In genomic region chr4:7403001-7403400, GRCh38 we compare ENCODE assay signal across 28 cellular contexts. TPM values are rescaled to one million over a fixed set of nuclear protein-coding genes. Genes with fewer than 3 reads are reported as not detected.
DNase-seq lines count a peak whose midpoint lies in the region; ATAC-seq, FAIRE-seq and TF ChIP-seq lines count a peak whose summit lies in the region.
"Had no signal": no experiment of that assay in that cellular context is flagged by ENCODE, and none has a peak within 500 bp of the region (broad histone marks: within the 10 kb centered on the region; RNA-seq: fewer than 3 reads in every experiment).

No MANE protein-coding gene starts in this region.

- H3K36me3 ChIP-seq in kidney (ENCODE audit: control insufficient read depth in 1 of 2, insufficient read depth in 2 of 2, low read length in 2 of 2): no peaks in the 10 kb centered on the region
- H3K36me3 ChIP-seq: brain microvascular endothelial cell had no signal

- peaks cover under 1 to 12% of the 10 kb centered on the region in 2 donors for H3K9me3 ChIP-seq in kidney (ENCODE audit: control insufficient read depth in 1 of 2, low read length in 2 of 2)

- peak; percentile 38 for DNase-seq in natural killer cell treated with Interleukin-12 subunit alpha and Interleukin-12 subunit beta and Interleukin-15 and Interleukin-18, amount 100 ng/mL, for 72 hours (ENCODE audit: low spot score)
- no peak for DNase-seq in natural killer cell
- DNase-seq in kidney: peak; percentile 18
- DNase-seq in urothelium cell line (ENCODE audit: low spot score): peak; percentile 18
- no peak for DNase-seq in activated CD8-positive, alpha-beta memory T cell treated with anti-CD3 and anti-CD28 coated beads for 24 hours
- no peak for DNase-seq in D721Med (ENCODE audit: insufficient read length, low spot score)
- no peak for DNase-seq in T-helper 2 cell treated with Interferon-gamma antibody and Interleukin-4, amounts not matched to agents 5 μg/mL and 100 μg/mL, for 36 hours (ENCODE audit: low spot score)
- DNase-seq: activated CD4-positive, alpha-beta T cell treated with anti-CD3 and anti-CD28 coated beads for 48 hours; activated naive CD8-positive, alpha-beta T cell treated with anti-CD3 and anti-CD28 coated beads, Interleukin-2, amount 10 ng/mL, durations not matched to agents 7 days and 5 days; brain microvascular endothelial cell; GDM1; midbrain; NCI-H1417 treated with DMSO at 0.1 percent for 48 hours; NCI-H2171; stimulated activated CD4-positive, alpha-beta T cell treated with anti-CD3 and anti-CD28 coated beads, Interleukin-4, amount 100 ng/mL, for 4 hours; T-helper 1 cell had no signal

- peaks cover 12% of the 10 kb centered on the region for H3K9me3 Mint-ChIP-seq in natural killer cell treated with Interleukin-12 subunit alpha and Interleukin-12 subunit beta and Interleukin-15 and Interleukin-18, amount 100 ng/mL, for 72 hours
- peaks cover 10 to 13% of the 10 kb centered on the region in 2 donors for H3K9me3 Mint-ChIP-seq in natural killer cell
- H3K9me3 Mint-ChIP-seq in T-helper 2 cell treated with Interferon-gamma antibody and Interleukin-4, amounts not matched to agents 5 μg/mL and 100 μg/mL, for 36 hours: peaks cover 10% of the 10 kb centered on the region

- TF ChIP-seq CTCF in natural killer cell (IDR thresholded peaks at IDR 0.05): no peak
- TF ChIP-seq CTCF in kidney (IDR thresholded peaks at IDR 0.05; ENCODE audit: borderline replicate concordance, extremely low read depth, insufficient read depth): no peak
- no peak for TF ChIP-seq CTCF in D721Med (IDR thresholded peaks at IDR 0.05; ENCODE audit: insufficient read depth, missing control alignments)

- FAIRE-seq in kidney (lab: Jason Lieb, UNC) (no peak), urothelium cell line (lab: Jason Lieb, UNC) (peak; percentile 35), D721Med (lab: Jason Lieb, UNC) (no peak)
- FAIRE-seq: A204.1, frontal cortex had no signal

- no peak overlapping the region for H3K9ac ChIP-seq in kidney (ENCODE audit: low read length in 2 of 2)
- H3K9ac ChIP-seq: BLaER1 treated with 17β-estradiol and CSF1 and Interleukin-3, amounts not matched to agents 10 nM and 100 nM had no signal

- H3K4me1 ChIP-seq in kidney (ENCODE audit: control insufficient read depth in 1 of 2, insufficient read depth in 1 of 2, low read depth in 1 of 2, low read length in 2 of 2): no peaks in the 10 kb centered on the region

- no peak overlapping the region for H3K27ac ChIP-seq in kidney (ENCODE audit: low read depth in 2 of 2, low read length in 2 of 2)
- H3K27ac ChIP-seq: BLaER1 treated with 17β-estradiol and CSF1 and Interleukin-3, amounts not matched to agents 10 nM and 100 nM; brain microvascular endothelial cell; HL-60 had no signal

- H3K4me3 ChIP-seq in kidney (ENCODE audit: low read length in 2 of 2): no peak overlapping the region
- H3K4me3 ChIP-seq: BLaER1 treated with 17β-estradiol and CSF1 and Interleukin-3, amounts not matched to agents 10 nM and 100 nM had no signal

- H3K27ac Mint-ChIP-seq in natural killer cell treated with Interleukin-12 subunit alpha and Interleukin-12 subunit beta and Interleukin-15 and Interleukin-18, amount 100 ng/mL, for 72 hours: no peak overlapping the region
- H3K27ac Mint-ChIP-seq in natural killer cell: no peak overlapping the region
- H3K27ac Mint-ChIP-seq in T-helper 2 cell treated with Interferon-gamma antibody and Interleukin-4, amounts not matched to agents 5 μg/mL and 100 μg/mL, for 36 hours: no peak overlapping the region
- H3K27ac Mint-ChIP-seq: activated naive CD8-positive, alpha-beta T cell treated with anti-CD3 and anti-CD28 coated beads, Interleukin-2, amount 10 ng/mL, durations not matched to agents 7 days and 5 days; activated T-helper 17 cell treated with anti-CD3 and anti-CD28 coated beads, Interleukin-2, amount 50 U/mL, for 72 hours; dendritic cell treated with granulocyte-macrophage colony-stimulating factor and Interleukin-4, amounts not matched to agents 40 ng/mL and 50 ng/mL, for 4 days; IgD-negative memory B cell had no signal

- peaks cover 28% of the 10 kb centered on the region for H3K36me3 Mint-ChIP-seq in natural killer cell treated with Interleukin-12 subunit alpha and Interleukin-12 subunit beta and Interleukin-15 and Interleukin-18, amount 100 ng/mL, for 72 hours
- peaks cover 16% of the 10 kb centered on the region for H3K36me3 Mint-ChIP-seq in natural killer cell
- no peaks in the 10 kb centered on the region for H3K36me3 Mint-ChIP-seq in T-helper 2 cell treated with Interferon-gamma antibody and Interleukin-4, amounts not matched to agents 5 μg/mL and 100 μg/mL, for 36 hours (ENCODE audit: low read depth)
- H3K36me3 Mint-ChIP-seq: activated naive CD8-positive, alpha-beta T cell treated with anti-CD3 and anti-CD28 coated beads, Interleukin-2, amount 10 ng/mL, durations not matched to agents 7 days and 5 days; IgD-negative memory B cell had no signal

- ATAC-seq in natural killer cell treated with Interleukin-12 subunit alpha and Interleukin-12 subunit beta and Interleukin-15 and Interleukin-18, amount 100 ng/mL, for 72 hours: no peak
- ATAC-seq in natural killer cell (no peak), esophagus mucosa (peak; percentile 58)
- ATAC-seq: left colon had no signal

- H3K4me3 Mint-ChIP-seq in natural killer cell treated with Interleukin-12 subunit alpha and Interleukin-12 subunit beta and Interleukin-15 and Interleukin-18, amount 100 ng/mL, for 72 hours: no peak overlapping the region
- no peak overlapping the region for H3K4me3 Mint-ChIP-seq in natural killer cell
- H3K4me3 Mint-ChIP-seq in T-helper 2 cell treated with Interferon-gamma antibody and Interleukin-4, amounts not matched to agents 5 μg/mL and 100 μg/mL, for 36 hours: no peak overlapping the region
- H3K4me3 Mint-ChIP-seq: activated naive CD8-positive, alpha-beta T cell treated with anti-CD3 and anti-CD28 coated beads, Interleukin-2, amount 10 ng/mL, durations not matched to agents 7 days and 5 days; activated T-helper 17 cell treated with anti-CD3 and anti-CD28 coated beads, Interleukin-2, amount 50 U/mL, for 72 hours; dendritic cell treated with granulocyte-macrophage colony-stimulating factor and Interleukin-4, amounts not matched to agents 40 ng/mL and 50 ng/mL, for 4 days had no signal

- intact Hi-C loops in natural killer cell (cut with micrococcal nuclease) (no loop called here), kidney (cut with DNase I) (no loop called here)

- H3K4me1 Mint-ChIP-seq in natural killer cell treated with Interleukin-12 subunit alpha and Interleukin-12 subunit beta and Interleukin-15 and Interleukin-18, amount 100 ng/mL, for 72 hours (ENCODE audit: low read depth in 2 of 2): peaks cover 0 to 13% of the 10 kb centered on the region in 2 donors
- H3K4me1 Mint-ChIP-seq in natural killer cell: peaks cover 0 to 11% of the 10 kb centered on the region in 2 donors
- H3K4me1 Mint-ChIP-seq in T-helper 2 cell treated with Interferon-gamma antibody and Interleukin-4, amounts not matched to agents 5 μg/mL and 100 μg/mL, for 36 hours (ENCODE audit: low read depth): no peaks in the 10 kb centered on the region
- H3K4me1 Mint-ChIP-seq: activated naive CD8-positive, alpha-beta T cell treated with anti-CD3 and anti-CD28 coated beads, Interleukin-2, amount 10 ng/mL, durations not matched to agents 7 days and 5 days; activated T-helper 17 cell treated with anti-CD3 and anti-CD28 coated beads, Interleukin-2, amount 50 U/mL, for 72 hours; IgD-negative memory B cell had no signal

- peaks cover 36 to 77% of the 10 kb centered on the region in 2 donors for H3K27me3 Mint-ChIP-seq in natural killer cell treated with Interleukin-12 subunit alpha and Interleukin-12 subunit beta and Interleukin-15 and Interleukin-18, amount 100 ng/mL, for 72 hours
- H3K27me3 Mint-ChIP-seq in natural killer cell (ENCODE audit: low read depth in 2 of 2): peaks cover 42 to 52% of the 10 kb centered on the region in 2 donors
- peaks cover 4% of the 10 kb centered on the region for H3K27me3 Mint-ChIP-seq in T-helper 2 cell treated with Interferon-gamma antibody and Interleukin-4, amounts not matched to agents 5 μg/mL and 100 μg/mL, for 36 hours (ENCODE audit: low read depth)

RNA-seq across cellular contexts. Expression of gene PSAPL1, which starts 31.7 kb away (rescaled TPM):
- not detected for total RNA-seq in natural killer cell treated with Interleukin-12 subunit alpha and Interleukin-12 subunit beta and Interleukin-15 and Interleukin-18, amount 100 ng/mL, for 72 hours
- total RNA-seq in natural killer cell (not detected), esophagus mucosa (not detected), kidney (not detected)
- polyA plus RNA-seq in kidney (ENCODE audit: insufficient read depth, low read depth, low replicate concordance): not detected
- total RNA-seq: activated naive CD8-positive, alpha-beta T cell treated with anti-CD3 and anti-CD28 coated beads, Interleukin-2, amount 10 ng/mL, durations not matched to agents 7 days and 5 days; activated T-helper 17 cell treated with anti-CD3 and anti-CD28 coated beads, Interleukin-2, amount 50 U/mL, for 72 hours; frontal cortex; left colon; M059J; pulmonary artery endothelial cell; subcutaneous adipose tissue had no signal
- polyA plus RNA-seq: IgD-negative memory B cell had no signal

Comparison
In these comparisons a context has a peak if more than half of its experiments do, and no peak if none do; other contexts are left out.
1. DNase-seq: peak in natural killer cell treated with Interleukin-12 subunit alpha and Interleukin-12 subunit beta and Interleukin-15 and Interleukin-18, amount 100 ng/mL, for 72 hours (single experiment), kidney (single experiment) and urothelium cell line (single experiment); none in natural killer cell (single experiment), activated CD8-positive, alpha-beta memory T cell treated with anti-CD3 and anti-CD28 coated beads for 24 hours (single experiment), D721Med (single experiment) and T-helper 2 cell treated with Interferon-gamma antibody and Interleukin-4, amounts not matched to agents 5 μg/mL and 100 μg/mL, for 36 hours (single experiment).